In genomic region chr14:21257395-21258193, GRCh38 we compare ENCODE assay signal across 12 cellular contexts. TPM values are rescaled to one million over a fixed set of nuclear protein-coding genes. Genes with fewer than 3 reads are reported as not detected.
DNase-seq lines count a peak whose midpoint lies in the region; TF ChIP-seq lines count a peak whose summit lies in the region.
"Had no signal": no experiment of that assay in that cellular context is flagged by ENCODE, and none has a peak within 500 bp of the region (broad histone marks: within the 10 kb centered on the region; RNA-seq: fewer than 3 reads in every experiment).

No MANE protein-coding gene starts in this region.

- peak overlapping the region; percentile 92 for H3K4me2 ChIP-seq in Loucy (ENCODE audit: low read depth, low read length, poor library complexity, severe bottlenecking)
- no peak overlapping the region for H3K4me2 ChIP-seq in OCI-LY7 (ENCODE audit: low read length)

- H3K9me2 ChIP-seq in Loucy (replicated peaks; ENCODE audit: low read depth, low read length) (no peaks in the 10 kb centered on the region), OCI-LY7 (ENCODE audit: insufficient read depth, low read length) (no peaks in the 10 kb centered on the region)

- intact Hi-C loops in Calu3 (cut with micrococcal nuclease; ENCODE audit: unreplicated experiment) (no loop called here), OCI-LY7 (cut with micrococcal nuclease; ENCODE audit: unreplicated experiment) (no loop called here)

- DNase-seq in Calu3, result no peak
- no peak for DNase-seq in neural crest cell (ENCODE audit: low read depth, low spot score)
- DNase-seq in DMS53 (lab: John Stamatoyannopoulos, UW), result no peak
- DNase-seq in D341Med (ENCODE audit: low spot score), result no peak
- DNase-seq in pons (ENCODE audit: low spot score), result no peak
- DNase-seq in OCI-LY7 (ENCODE audit: low spot score), result no peak
- DNase-seq: cerebellar nuclear complex; stimulated activated CD4-positive, alpha-beta T cell treated with anti-CD3 and anti-CD28 coated beads, Interleukin-15, amount 100 ng/mL, for 24 hours; uterus had no signal

- H3K27me3 Mint-ChIP-seq in Calu3 (ENCODE audit: unreplicated experiment) (no peaks in the 10 kb centered on the region), brain (no peaks in the 10 kb centered on the region), neural crest cell (ENCODE audit: low read depth) (no peaks in the 10 kb centered on the region)

- no peaks in the 10 kb centered on the region for H3K9me3 Mint-ChIP-seq in Calu3 (ENCODE audit: low read depth, unreplicated experiment)
- no peaks in the 10 kb centered on the region for H3K9me3 Mint-ChIP-seq in brain
- H3K9me3 Mint-ChIP-seq in neural crest cell, result no peaks in the 10 kb centered on the region

- no peak overlapping the region for H3K27ac ChIP-seq in OCI-LY7 (ENCODE audit: low read depth, low read length, poor library complexity, severe bottlenecking)
- H3K27ac ChIP-seq: uterus, VCaP had no signal

- CTCF ChIA-PET in Calu3 (lab: Charles Lee), result interaction anchor here (0.7 kb wide), 1 partner anchor 14 kb away, joined by 3 read pairs; no protein-coding TSS in a partner anchor
- CTCF ChIA-PET in OCI-LY7 (lab: Charles Lee; ENCODE audit: unreplicated experiment), result no interaction called here

- no peaks in the 10 kb centered on the region for H3K27me3 ChIP-seq in Loucy (ENCODE audit: insufficient read depth, low read length, poor library complexity, severe bottlenecking)
- H3K27me3 ChIP-seq: uterus had no signal

- POLR2A ChIA-PET in OCI-LY7 (lab: Charles Lee), result interaction anchor here (0.7 to 1.4 kb wide), 3 partner anchors 8 to 1248 kb away, joined by 3 to 6 read pairs (median 3); no protein-coding TSS in a partner anchor

- H3K9me3 ChIP-seq in Loucy (ENCODE audit: insufficient read depth, low read depth, low read length), result no peaks in the 10 kb centered on the region
- no peaks in the 10 kb centered on the region for H3K9me3 ChIP-seq in OCI-LY7 (ENCODE audit: low read length)
- H3K9me3 ChIP-seq: uterus had no signal

- no peak for TF ChIP-seq CTCF in Calu3 (IDR thresholded peaks at IDR 0.05; ENCODE audit: unreplicated experiment)
- TF ChIP-seq CTCF in Loucy (conservative IDR thresholded peaks at IDR 0.05; ENCODE audit: low read length), result no peak
- no peak for TF ChIP-seq CTCF in brain (conservative IDR thresholded peaks at IDR 0.05)
- TF ChIP-seq CTCF in neural crest cell (conservative IDR thresholded peaks at IDR 0.05), result no peak
- TF ChIP-seq CTCF in OCI-LY7 (conservative IDR thresholded peaks at IDR 0.05; ENCODE audit: low read length), result no peak

- H3K4me1 Mint-ChIP-seq in Calu3 (ENCODE audit: low read depth, unreplicated experiment) (peaks cover 41% of the 10 kb centered on the region), brain (peaks cover 70% of the 10 kb centered on the region), neural crest cell (peaks cover 48% of the 10 kb centered on the region)

- H3K4me3 Mint-ChIP-seq in Calu3 (ENCODE audit: low read depth, unreplicated experiment), result peak overlapping the region; percentile 60
- H3K4me3 Mint-ChIP-seq in brain, result peak overlapping the region in 4 of 5 experiments; percentile 32 to 57 (median 43)
- peak overlapping the region; percentile 44 for H3K4me3 Mint-ChIP-seq in neural crest cell

- H2AFZ ChIP-seq in Loucy (ENCODE audit: low read length), result no peak overlapping the region
- no peak overlapping the region for H2AFZ ChIP-seq in OCI-LY7 (ENCODE audit: low read length)

- H3K27ac Mint-ChIP-seq in Calu3 (ENCODE audit: unreplicated experiment) (peak overlapping the region; percentile 69), brain (peak overlapping the region in 3 of 5 experiments; percentile 28 to 66 (median 52)), neural crest cell (ENCODE audit: unreplicated experiment) (no peak overlapping the region)

- H3F3A ChIP-seq in Loucy (ENCODE audit: low read depth), result 0 out of 2 replicates have a peak, but pooled peaks cover 4% of the 10 kb centered on the region

- peak overlapping the region; percentile 66 for H3K4me3 ChIP-seq in Loucy (ENCODE audit: low read length, poor library complexity, severe bottlenecking)
- H3K4me3 ChIP-seq in OCI-LY7 (ENCODE audit: low read depth, low read length, poor library complexity, severe bottlenecking), result no peak overlapping the region
- H3K4me3 ChIP-seq: uterus had no signal

- H3K4me1 ChIP-seq in Loucy (ENCODE audit: insufficient read depth, low read length, poor library complexity, severe bottlenecking) (peaks cover 61% of the 10 kb centered on the region), OCI-LY7 (ENCODE audit: insufficient read depth, low read length, poor library complexity, severe bottlenecking) (peaks cover 31% of the 10 kb centered on the region)

- H3K36me3 ChIP-seq in Loucy (ENCODE audit: insufficient read depth, low read length), result peaks cover 75% of the 10 kb centered on the region
- H3K36me3 ChIP-seq in OCI-LY7 (ENCODE audit: insufficient read depth, low read length), result peaks cover 99% of the 10 kb centered on the region
- H3K36me3 ChIP-seq: uterus had no signal

- H3K9ac ChIP-seq in Loucy (ENCODE audit: low read depth, low read length, poor library complexity, severe bottlenecking), result peak overlapping the region; percentile 32

- H4K20me1 ChIP-seq in Loucy (ENCODE audit: insufficient read depth, low read length, poor library complexity, severe bottlenecking) (peaks cover 95% of the 10 kb centered on the region), OCI-LY7 (ENCODE audit: insufficient read depth, low read length) (peaks cover 65% of the 10 kb centered on the region)

- H3K36me3 Mint-ChIP-seq in Calu3 (ENCODE audit: insufficient read depth, unreplicated experiment), result peaks cover 97% of the 10 kb centered on the region
- peaks cover 95% of the 10 kb centered on the region for H3K36me3 Mint-ChIP-seq in brain
- H3K36me3 Mint-ChIP-seq in neural crest cell (ENCODE audit: low read depth), result peaks cover 35% of the 10 kb centered on the region

- H3K79me2 ChIP-seq in Loucy (ENCODE audit: insufficient read depth, low read length) (peaks cover 100% of the 10 kb centered on the region), OCI-LY7 (ENCODE audit: insufficient read depth, low read depth, low read length) (peaks cover 100% of the 10 kb centered on the region)

- BruUV-seq in Calu3 (replicated peaks; lab: Mats Ljungman, UMichigan) (no TSS peak), OCI-LY7 (replicated peaks; lab: Mats Ljungman, UMichigan) (no TSS peak)

RNA-seq across cellular contexts. Expression of gene HNRNPC, which starts 11.6 kb away (rescaled TPM):
- total RNA-seq in Calu3 (2022) (472 and 476 TPM in 2 replicates), neural crest cell (993 and 1,012 TPM in 2 replicates), OCI-LY7 (2022) (897 and 969 TPM in 2 replicates)
- 735 TPM for polyA plus RNA-seq in brain (ENCODE audit: insufficient read depth, low read depth, low replicate concordance)
- total RNA-seq in OCI-LY7 (2014; rRNA removed; shearing (Covaris generic)), result 887 and 1,000 TPM in 2 replicates

RNA-seq across cellular contexts. Expression of gene RPGRIP1, which starts 22.3 kb away (rescaled TPM):
- total RNA-seq in Calu3 (2022) (not detected in 2 replicates), neural crest cell (not detected in 2 replicates), OCI-LY7 (2022) (0.39 and 0.51 TPM in 2 replicates)
- not detected for polyA plus RNA-seq in brain (ENCODE audit: insufficient read depth, low read depth, low replicate concordance)
- 0.13 TPM in 1 of 2 replicates, not detected in the other for total RNA-seq in OCI-LY7 (2014; rRNA removed; shearing (Covaris generic))
